24 cellular contexts compared by ENCODE assay signal in genomic region chr5:110161162-110161561, GRCh38.
"Had no signal": no experiment of that assay in that cellular context is flagged by ENCODE, and none has a peak within 500 bp of the region (broad histone marks: within the 10 kb centered on the region; RNA-seq: fewer than 3 reads in every experiment).

No MANE protein-coding gene starts in this region.

- H3K27ac Mint-ChIP-seq: activated CD4-positive, alpha-beta memory T cell treated with anti-CD3 and anti-CD28 coated beads, Interleukin-2, amount 10 ng/mL, durations not matched to agents 7 days and 5 days; activated CD8-positive, alpha-beta memory T cell treated with anti-CD3 and anti-CD28 coated beads, Interleukin-2, amount 10 ng/mL, durations not matched to agents 7 days and 5 days; activated naive CD8-positive, alpha-beta T cell treated with anti-CD3 and anti-CD28 coated beads, Interleukin-2, amount 10 ng/mL, durations not matched to agents 7 days and 5 days; activated T-helper 17 cell treated with anti-CD3 and anti-CD28 coated beads, Interleukin-2, amount 50 U/mL, for 72 hours; stimulated activated naive CD8-positive, alpha-beta T cell treated with anti-CD3 and anti-CD28 coated beads, Interleukin-15, amount 100 ng/mL, for 72 hours; T-cell had no signal

- H3K27me3 Mint-ChIP-seq: activated CD4-positive, alpha-beta memory T cell treated with anti-CD3 and anti-CD28 coated beads, Interleukin-2, amount 10 ng/mL, durations not matched to agents 7 days and 5 days; activated CD8-positive, alpha-beta memory T cell treated with anti-CD3 and anti-CD28 coated beads, Interleukin-2, amount 10 ng/mL, durations not matched to agents 7 days and 5 days; activated naive CD8-positive, alpha-beta T cell treated with anti-CD3 and anti-CD28 coated beads, Interleukin-2, amount 10 ng/mL, durations not matched to agents 7 days and 5 days; activated T-helper 17 cell treated with anti-CD3 and anti-CD28 coated beads, Interleukin-2, amount 50 U/mL, for 72 hours; stimulated activated naive CD8-positive, alpha-beta T cell treated with anti-CD3 and anti-CD28 coated beads, Interleukin-15, amount 100 ng/mL, for 72 hours; T-cell had no signal

- H3K4me3 ChIP-seq: coronary artery, gastroesophageal sphincter, heart left ventricle, left lung, ovary, right lobe of liver, smooth muscle cell, suprapubic skin, transverse colon had no signal

- FAIRE-seq: endometrium had no signal

- H3K27me3 ChIP-seq: brain microvascular endothelial cell, gastroesophageal sphincter, heart left ventricle, left lung, ovary, right lobe of liver, suprapubic skin, transverse colon had no signal

- H3K4me1 ChIP-seq: gastroesophageal sphincter, heart left ventricle, left lung, right lobe of liver, suprapubic skin, transverse colon had no signal

- H3K9me3 Mint-ChIP-seq: activated CD4-positive, alpha-beta memory T cell treated with anti-CD3 and anti-CD28 coated beads, Interleukin-2, amount 10 ng/mL, durations not matched to agents 7 days and 5 days; activated naive CD8-positive, alpha-beta T cell treated with anti-CD3 and anti-CD28 coated beads, Interleukin-2, amount 10 ng/mL, durations not matched to agents 7 days and 5 days; activated T-helper 17 cell treated with anti-CD3 and anti-CD28 coated beads, Interleukin-2, amount 50 U/mL, for 72 hours; neural crest cell; stimulated activated naive CD8-positive, alpha-beta T cell treated with anti-CD3 and anti-CD28 coated beads, Interleukin-15, amount 100 ng/mL, for 72 hours; T-cell had no signal

- H3K27ac ChIP-seq: brain microvascular endothelial cell, coronary artery, gastroesophageal sphincter, heart left ventricle, left lung, ovary, right lobe of liver, suprapubic skin, transverse colon had no signal

- H3K36me3 Mint-ChIP-seq: activated CD8-positive, alpha-beta memory T cell treated with anti-CD3 and anti-CD28 coated beads, Interleukin-2, amount 10 ng/mL, durations not matched to agents 7 days and 5 days; activated naive CD8-positive, alpha-beta T cell treated with anti-CD3 and anti-CD28 coated beads, Interleukin-2, amount 10 ng/mL, durations not matched to agents 7 days and 5 days; T-cell had no signal

- H3K36me3 ChIP-seq: brain microvascular endothelial cell, gastroesophageal sphincter, heart left ventricle, left lung, ovary, right lobe of liver, suprapubic skin, transverse colon had no signal

- H3K9me3 ChIP-seq: gastroesophageal sphincter, heart left ventricle, left lung, ovary, right lobe of liver, suprapubic skin, transverse colon had no signal

- H3K4me3 Mint-ChIP-seq: activated CD4-positive, alpha-beta memory T cell treated with anti-CD3 and anti-CD28 coated beads, Interleukin-2, amount 10 ng/mL, durations not matched to agents 7 days and 5 days; activated CD8-positive, alpha-beta memory T cell treated with anti-CD3 and anti-CD28 coated beads, Interleukin-2, amount 10 ng/mL, durations not matched to agents 7 days and 5 days; activated naive CD8-positive, alpha-beta T cell treated with anti-CD3 and anti-CD28 coated beads, Interleukin-2, amount 10 ng/mL, durations not matched to agents 7 days and 5 days; activated T-helper 17 cell treated with anti-CD3 and anti-CD28 coated beads, Interleukin-2, amount 50 U/mL, for 72 hours; neural crest cell; stimulated activated naive CD8-positive, alpha-beta T cell treated with anti-CD3 and anti-CD28 coated beads, Interleukin-15, amount 100 ng/mL, for 72 hours; T-cell had no signal

- H3K4me1 Mint-ChIP-seq: activated CD4-positive, alpha-beta memory T cell treated with anti-CD3 and anti-CD28 coated beads, Interleukin-2, amount 10 ng/mL, durations not matched to agents 7 days and 5 days; activated CD8-positive, alpha-beta memory T cell treated with anti-CD3 and anti-CD28 coated beads, Interleukin-2, amount 10 ng/mL, durations not matched to agents 7 days and 5 days; activated naive CD8-positive, alpha-beta T cell treated with anti-CD3 and anti-CD28 coated beads, Interleukin-2, amount 10 ng/mL, durations not matched to agents 7 days and 5 days; activated T-helper 17 cell treated with anti-CD3 and anti-CD28 coated beads, Interleukin-2, amount 50 U/mL, for 72 hours; stimulated activated naive CD8-positive, alpha-beta T cell treated with anti-CD3 and anti-CD28 coated beads, Interleukin-15, amount 100 ng/mL, for 72 hours; T-cell had no signal

- DNase-seq: activated CD4-positive, alpha-beta memory T cell treated with anti-CD3 and anti-CD28 coated beads, Interleukin-2, amount 10 ng/mL, durations not matched to agents 7 days and 5 days; activated CD4-positive, alpha-beta T cell treated with anti-CD3 and anti-CD28 coated beads for 48 hours; activated CD4-positive, CD25-positive, alpha-beta regulatory T cell; activated CD8-positive, alpha-beta memory T cell treated with anti-CD3 and anti-CD28 coated beads, Interleukin-2, amount 10 ng/mL, durations not matched to agents 7 days and 5 days; activated naive CD4-positive, alpha-beta T cell treated with Interleukin-2 at 50 U/mL for 16 hours; activated naive CD8-positive, alpha-beta T cell treated with anti-CD3 and anti-CD28 coated beads, Interleukin-2, amount 10 ng/mL, durations not matched to agents 7 days and 5 days; anterior cingulate cortex; brain microvascular endothelial cell; heart left ventricle; left lung; ovary; right lobe of liver; stimulated activated CD4-positive, alpha-beta T cell treated with anti-CD3 and anti-CD28 coated beads, Interleukin-4, amount 100 ng/mL, for 1 hour; stimulated activated naive CD8-positive, alpha-beta T cell treated with anti-CD3 and anti-CD28 coated beads, Interleukin-15, amount 100 ng/mL, for 72 hours; T-cell; T-helper 9 cell; transverse colon had no signal
